21 cellular contexts compared by ENCODE assay signal in genomic region chr1:29638281-29638680, GRCh38.
"Had no signal": no experiment of that assay in that cellular context is flagged by ENCODE, and none has a peak within 500 bp of the region (broad histone marks: within the 10 kb centered on the region; RNA-seq: fewer than 3 reads in every experiment).

No MANE protein-coding gene starts in this region.

- H3K4me1 Mint-ChIP-seq: activated CD4-positive, alpha-beta T cell treated with anti-CD3 and anti-CD28 coated beads, Interleukin-2, amount 10 ng/mL, durations not matched to agents 24 days and 14 days; activated naive CD8-positive, alpha-beta T cell treated with anti-CD3 and anti-CD28 coated beads, Interleukin-2, amount 50 U/mL, for 24 hours; activated T-helper 17 cell treated with anti-CD3 and anti-CD28 coated beads, Interleukin-2, amount 50 U/mL, for 72 hours; memory B cell; stimulated activated effector memory CD8-positive, alpha-beta T cell treated with anti-CD3 and anti-CD28 coated beads, Interleukin-12 subunit alpha, Interleukin-12 subunit beta, amount 100 ng/mL, for 72 hours had no signal

- H3K27ac ChIP-seq: brain microvascular endothelial cell, colonic mucosa, gastrocnemius medialis, left ventricle myocardium inferior, parathyroid adenoma, sigmoid colon, SK-N-MC, stomach had no signal

- H3K36me3 Mint-ChIP-seq: memory B cell; naive thymus-derived CD8-positive, alpha-beta T cell; stimulated activated effector memory CD8-positive, alpha-beta T cell treated with anti-CD3 and anti-CD28 coated beads, Interleukin-12 subunit alpha, Interleukin-12 subunit beta, amount 100 ng/mL, for 72 hours had no signal

- H3K27me3 ChIP-seq: brain microvascular endothelial cell, colonic mucosa, gastrocnemius medialis, sigmoid colon had no signal

- H3K4me1 ChIP-seq: colonic mucosa, gastrocnemius medialis, left ventricle myocardium inferior, parathyroid adenoma, stomach had no signal

- ATAC-seq: activated naive CD8-positive, alpha-beta T cell treated with anti-CD3 and anti-CD28 coated beads, Interleukin-2, amount 50 U/mL, for 24 hours; activated T-helper 17 cell treated with anti-CD3 and anti-CD28 coated beads, Interleukin-2, amount 50 U/mL, for 72 hours; gastrocnemius medialis; naive thymus-derived CD8-positive, alpha-beta T cell; stimulated activated effector memory CD8-positive, alpha-beta T cell treated with anti-CD3 and anti-CD28 coated beads, Interleukin-12 subunit alpha, Interleukin-12 subunit beta, amount 100 ng/mL, for 72 hours had no signal

- H3K4me3 ChIP-seq: colonic mucosa, gastrocnemius medialis, left ventricle myocardium inferior, sigmoid colon, SK-N-MC, stomach had no signal

- H3K36me3 ChIP-seq: brain microvascular endothelial cell, colonic mucosa, gastrocnemius medialis, left ventricle myocardium inferior, sigmoid colon, stomach had no signal

- H3K4me3 Mint-ChIP-seq: activated CD4-positive, alpha-beta T cell treated with anti-CD3 and anti-CD28 coated beads, Interleukin-2, amount 10 ng/mL, durations not matched to agents 24 days and 14 days; activated naive CD4-positive, alpha-beta T cell treated with anti-CD3 and anti-CD28 coated beads for 36 hours; activated naive CD8-positive, alpha-beta T cell treated with anti-CD3 and anti-CD28 coated beads, Interleukin-2, amount 50 U/mL, for 24 hours; activated T-helper 17 cell treated with anti-CD3 and anti-CD28 coated beads, Interleukin-2, amount 50 U/mL, for 72 hours; memory B cell; naive thymus-derived CD8-positive, alpha-beta T cell; stimulated activated effector memory CD8-positive, alpha-beta T cell treated with anti-CD3 and anti-CD28 coated beads, Interleukin-12 subunit alpha, Interleukin-12 subunit beta, amount 100 ng/mL, for 72 hours had no signal

- H3K9me3 ChIP-seq: colonic mucosa, gastrocnemius medialis, left ventricle myocardium inferior, sigmoid colon, stomach had no signal

- H2AFZ ChIP-seq: parathyroid adenoma had no signal

- H3K27ac Mint-ChIP-seq: activated CD4-positive, alpha-beta T cell treated with anti-CD3 and anti-CD28 coated beads, Interleukin-2, amount 10 ng/mL, durations not matched to agents 24 days and 14 days; activated naive CD4-positive, alpha-beta T cell treated with anti-CD3 and anti-CD28 coated beads for 36 hours; activated naive CD8-positive, alpha-beta T cell treated with anti-CD3 and anti-CD28 coated beads, Interleukin-2, amount 50 U/mL, for 24 hours; activated T-helper 17 cell treated with anti-CD3 and anti-CD28 coated beads, Interleukin-2, amount 50 U/mL, for 72 hours; memory B cell; naive thymus-derived CD8-positive, alpha-beta T cell; stimulated activated effector memory CD8-positive, alpha-beta T cell treated with anti-CD3 and anti-CD28 coated beads, Interleukin-12 subunit alpha, Interleukin-12 subunit beta, amount 100 ng/mL, for 72 hours had no signal

- DNase-seq: activated CD4-positive, alpha-beta T cell treated with anti-CD3 and anti-CD28 coated beads, Interleukin-2, amount 10 ng/mL, durations not matched to agents 24 days and 14 days; activated CD4-positive, CD25-positive, alpha-beta regulatory T cell; activated naive CD4-positive, alpha-beta T cell treated with anti-CD3 and anti-CD28 coated beads for 36 hours; activated naive CD8-positive, alpha-beta T cell treated with anti-CD3 and anti-CD28 coated beads, Interleukin-2, amount 50 U/mL, for 24 hours; aorta; brain microvascular endothelial cell; central memory CD4-positive, alpha-beta T cell; erythroblast; gastrocnemius medialis; left ventricle myocardium inferior; sigmoid colon; stimulated activated CD4-positive, alpha-beta T cell treated with anti-CD3 and anti-CD28 coated beads, Interleukin-4, amount 100 ng/mL, for 24 hours; stomach; trophoblast cell had no signal

- H3K9me3 Mint-ChIP-seq: activated CD4-positive, alpha-beta T cell treated with anti-CD3 and anti-CD28 coated beads, Interleukin-2, amount 10 ng/mL, durations not matched to agents 24 days and 14 days; activated naive CD4-positive, alpha-beta T cell treated with anti-CD3 and anti-CD28 coated beads for 36 hours; activated naive CD8-positive, alpha-beta T cell treated with anti-CD3 and anti-CD28 coated beads, Interleukin-2, amount 50 U/mL, for 24 hours; activated T-helper 17 cell treated with anti-CD3 and anti-CD28 coated beads, Interleukin-2, amount 50 U/mL, for 72 hours; memory B cell; stimulated activated effector memory CD8-positive, alpha-beta T cell treated with anti-CD3 and anti-CD28 coated beads, Interleukin-12 subunit alpha, Interleukin-12 subunit beta, amount 100 ng/mL, for 72 hours had no signal

- H3K9ac ChIP-seq: parathyroid adenoma had no signal
